In genomic region chr9:35797311-35798109, GRCh38 we compare ENCODE assay signal across 33 cellular contexts. TPM values are rescaled to one million over a fixed set of nuclear protein-coding genes. Genes with fewer than 3 reads are reported as not detected.
DNase-seq lines count a peak whose midpoint lies in the region; ATAC-seq, FAIRE-seq and TF ChIP-seq lines count a peak whose summit lies in the region.
"Had no signal": no experiment of that assay in that cellular context is flagged by ENCODE, and none has a peak within 500 bp of the region (broad histone marks: within the 10 kb centered on the region; RNA-seq: fewer than 3 reads in every experiment).

No MANE protein-coding gene starts in this region.

- WGBS in K562 (ENCODE audit: insufficient coverage, low coverage, missing lambda C conversion rate): 80% methylated on average over 6 of the region's 6 CpGs
- WGBS in trophoblast cell (ENCODE audit: extremely low coverage, insufficient coverage, insufficient read length): no CpG with 5 or more reads among the region's 6 CpGs

- peak overlapping the region; percentile 82 for H2AK5ac ChIP-seq in trophoblast cell (ENCODE audit: low read length)

- no peak overlapping the region for H3K23ac ChIP-seq in trophoblast cell (ENCODE audit: low read length)

- H3K14ac ChIP-seq in trophoblast cell (ENCODE audit: low read length): no peak overlapping the region

- H4K8ac ChIP-seq in trophoblast cell (ENCODE audit: low read depth, low read length): peak overlapping the region; percentile 18

- POLR2A ChIA-PET in K562 (lab: Yijun Ruan, JAX): no interaction called here

- no peaks in the 10 kb centered on the region for H3K9me1 ChIP-seq in K562 (ENCODE audit: control insufficient read depth, insufficient read depth, low read length)

- BruUV-seq in K562 (replicated peaks; lab: Mats Ljungman, UMichigan): no TSS peak

- in situ Hi-C loops in K562 (cut with MboI): loop anchor here (10.0 kb wide), 1 partner anchor 87 kb away; no protein-coding TSS in a partner anchor

- H2BK12ac ChIP-seq in trophoblast cell (ENCODE audit: low read length): peak overlapping the region; percentile 66

- intact Hi-C loops in K562 (cut with micrococcal nuclease) (no loop called here), kidney (cut with DNase I) (no loop called here)

- H3K4me2 ChIP-seq in KMS-11 (peak overlapping the region; percentile 41; the same call in 1 of the 2 replicates), K562 (ENCODE audit: insufficient read depth, low read length) (no peak overlapping the region), trophoblast cell (ENCODE audit: low read length) (no peak overlapping the region)

- no peak overlapping the region for H2BK5ac ChIP-seq in trophoblast cell (ENCODE audit: low read depth, low read length, poor library complexity)

- no peak overlapping the region for H2BK120ac ChIP-seq in trophoblast cell (ENCODE audit: insufficient read depth, low read length, poor library complexity)

- no peak for TF ChIP-seq EP300 in K562 (IDR thresholded peaks at IDR 0.05; ENCODE audit: low read length)

- FAIRE-seq in GM19239 (lab: Jason Lieb, UNC): peak; percentile 60
- peak; percentile 37 for FAIRE-seq in K562 (lab: Jason Lieb, UNC)
- FAIRE-seq in kidney (lab: Jason Lieb, UNC): no peak
- FAIRE-seq: H54, islet of Langerhans, pancreas, TTC549 had no signal

- H3K4me3 ChIP-seq in KMS-11 (IDR thresholded peaks at IDR 0.05; ENCODE audit: insufficient read depth, low read depth, low read length) (no peak overlapping the region), K562 (no peak overlapping the region), trophoblast cell (ENCODE audit: low read depth, low read length) (no peak overlapping the region), kidney (ENCODE audit: low read length in 2 of 2) (no peak overlapping the region)
- H3K4me3 ChIP-seq: cardiac muscle cell, coronary artery, pancreas, thoracic aorta, vagina had no signal

- no peak for TF ChIP-seq RAD21 in K562 (CRISPR knock-in tag; conservative IDR thresholded peaks at IDR 0.05 in 1 of 2, IDR thresholded peaks at IDR 0.05 in 1 of 2)

- H3K36me3 ChIP-seq in KMS-11 (ENCODE audit: insufficient read depth) (no peaks in the 10 kb centered on the region), K562 (ENCODE audit: control insufficient read depth, insufficient read depth, low read length) (peaks cover 9% of the 10 kb centered on the region; the same call in 2 of the 3 replicates), trophoblast cell (ENCODE audit: control insufficient read depth in 1 of 2, insufficient read depth in 2 of 2, low read length in 2 of 2) (peaks cover 2 to 3% of the 10 kb centered on the region in 2 experiments), kidney (ENCODE audit: control insufficient read depth in 1 of 2, insufficient read depth in 2 of 2, low read length in 2 of 2) (peaks cover 0 to 6% of the 10 kb centered on the region in 2 donors)
- H3K36me3 ChIP-seq: pancreas had no signal

- H2AFZ ChIP-seq in KMS-11 (ENCODE audit: low read depth) (no peak overlapping the region), K562 (ENCODE audit: low read depth, low read length) (no peak overlapping the region), trophoblast cell (ENCODE audit: insufficient read depth, low read length, poor library complexity) (no peak overlapping the region)

- H4K12ac ChIP-seq in trophoblast cell (ENCODE audit: low read depth, low read length): no peak overlapping the region

- H3K27ac ChIP-seq in KMS-11 (no peak overlapping the region), K562 (ENCODE audit: extremely low read depth, low read depth, low read length) (no peak overlapping the region; the same call in 2 of the 3 replicates), trophoblast cell (ENCODE audit: low read depth, low read length) (no peak overlapping the region), kidney (ENCODE audit: low read depth in 2 of 2, low read length in 2 of 2) (no peak overlapping the region)
- H3K27ac ChIP-seq: cardiac muscle cell, coronary artery, HL-60, pancreas, vagina had no signal

- no peak for ATAC-seq in K562
- ATAC-seq: activated T-cell treated with anti-CD3 and anti-CD28 coated beads, Interleukin-2, amount 50 U/mL, for 4 hours; right cardiac atrium; stimulated activated naive CD8-positive, alpha-beta T cell treated with anti-CD3 and anti-CD28 coated beads, Interleukin-15, Interleukin-2, amounts not matched to agents 100 U/mL and 50 U/mL, for 24 hours had no signal

- CTCF ChIA-PET in K562 (lab: Yijun Ruan, JAX; ENCODE audit: low intra/inter-chr PET ratio): no interaction called here

- H3K9ac ChIP-seq in KMS-11: no peak overlapping the region
- H3K9ac ChIP-seq in K562 (ENCODE audit: insufficient read depth in 1 of 2, low read depth in 2 of 2, low read length in 2 of 2): no peak overlapping the region
- no peak overlapping the region for H3K9ac ChIP-seq in trophoblast cell (ENCODE audit: low read length)
- H3K9ac ChIP-seq in kidney (ENCODE audit: low read length in 2 of 2): no peak overlapping the region

- H3K4me1 ChIP-seq in KMS-11 (ENCODE audit: low read depth, poor library complexity, severe bottlenecking) (peaks cover 24% of the 10 kb centered on the region), K562 (replicated peaks in 1 of 2; ENCODE audit: control insufficient read depth in 2 of 2, insufficient read depth in 2 of 2, low read length in 2 of 2) (peaks cover 17 to 35% of the 10 kb centered on the region in 2 experiments; a peak in 4 of 5 replicates), trophoblast cell (ENCODE audit: control insufficient read depth in 1 of 2, insufficient read depth in 2 of 2, low read length in 2 of 2) (peaks cover 19 to 34% of the 10 kb centered on the region in 2 experiments), kidney (ENCODE audit: control insufficient read depth in 1 of 2, insufficient read depth in 1 of 2, low read depth in 1 of 2, low read length in 2 of 2) (peaks cover 0 to 5% of the 10 kb centered on the region in 2 donors)
- H3K4me1 ChIP-seq: pancreas had no signal

- DNase-seq in GM19239 (ENCODE audit: insufficient read length, low spot score) (no peak), K562 (ENCODE audit: extremely low read depth in 1 of 4, low spot score in 3 of 4) (no peak), trophoblast cell (no peak), CD1c-positive myeloid dendritic cell (ENCODE audit: extremely low spot score) (no peak), kidney (no peak), RKO (ENCODE audit: low spot score) (no peak)
- DNase-seq: activated naive CD4-positive, alpha-beta T cell treated with anti-CD3 and anti-CD28 coated beads, Interleukin-2, amount 10 ng/mL, durations not matched to agents 7 days and 5 days; activated T-cell treated with anti-CD3 and anti-CD28 coated beads, Interleukin-2, amount 50 U/mL, for 4 hours; amygdala; NCI-H1105; NCI-H1930; NCI-H226; NCI-H748 treated with DMSO at 0.1 percent for 48 hours; nephron progenitor cell; pancreas; right cardiac atrium; SHP77; stimulated activated CD4-positive, alpha-beta T cell treated with anti-CD3 and anti-CD28 coated beads, Interleukin-4, amount 100 ng/mL, for 4 hours; stimulated activated naive CD8-positive, alpha-beta T cell treated with anti-CD3 and anti-CD28 coated beads, Interleukin-15, Interleukin-2, amounts not matched to agents 100 U/mL and 50 U/mL, for 24 hours; SW 1271 had no signal

- H3K79me1 ChIP-seq in trophoblast cell (ENCODE audit: low read length): peaks cover 2% of the 10 kb centered on the region

- H4K91ac ChIP-seq in trophoblast cell (ENCODE audit: low read depth, low read length): no peak overlapping the region

- no peak for TF ChIP-seq CTCF in KMS-11 (conservative IDR thresholded peaks at IDR 0.05; ENCODE audit: low read depth, low read length)
- TF ChIP-seq CTCF in K562 (IDR thresholded peaks at IDR 0.05 in 2 of 3, conservative IDR thresholded peaks at IDR 0.05 in 1 of 3; ENCODE audit: insufficient read depth in 2 of 3, low read depth in 1 of 3, low read length in 3 of 3): no peak
- no peak for TF ChIP-seq CTCF in kidney (IDR thresholded peaks at IDR 0.05; ENCODE audit: borderline replicate concordance, extremely low read depth, insufficient read depth)

- H3K18ac ChIP-seq in trophoblast cell (ENCODE audit: low read length): peak overlapping the region; percentile 26

- TF ChIP-seq POLR2A in K562 (conservative IDR thresholded peaks at IDR 0.05): no peak

- H3K9me3 ChIP-seq in K562 (replicated peaks; ENCODE audit: control insufficient read depth, insufficient read depth, low read depth, low read length): no peaks in the 10 kb centered on the region
- H3K9me3 ChIP-seq in trophoblast cell (ENCODE audit: insufficient read depth, low read depth, low read length): peaks cover 2% of the 10 kb centered on the region
- H3K9me3 ChIP-seq in kidney (ENCODE audit: control insufficient read depth in 1 of 2, low read length in 2 of 2): no peaks in the 10 kb centered on the region
- H3K9me3 ChIP-seq: pancreas, thoracic aorta, vagina had no signal

- no peak overlapping the region for H3K4ac ChIP-seq in trophoblast cell (ENCODE audit: low read depth, low read length)

- H3K79me2 ChIP-seq in KMS-11 (ENCODE audit: insufficient read depth, low read depth) (no peaks in the 10 kb centered on the region), K562 (ENCODE audit: control insufficient read depth, insufficient read depth, low read length) (no peaks in the 10 kb centered on the region; the same call in 2 of the 3 replicates), trophoblast cell (ENCODE audit: control insufficient read depth, insufficient read depth, low read length, poor library complexity) (no peaks in the 10 kb centered on the region)

- H3K27me3 ChIP-seq in KMS-11 (ENCODE audit: insufficient read depth, low read depth) (no peaks in the 10 kb centered on the region), K562 (ENCODE audit: control insufficient read depth in 2 of 2, insufficient read depth in 2 of 2, low read length in 2 of 2) (no peaks in the 10 kb centered on the region), trophoblast cell (ENCODE audit: insufficient read depth, low read length) (no peaks in the 10 kb centered on the region)
- H3K27me3 ChIP-seq: cardiac muscle cell, pancreas, vagina had no signal

- H4K20me1 ChIP-seq in KMS-11 (ENCODE audit: insufficient read depth) (no peaks in the 10 kb centered on the region), K562 (replicated peaks; ENCODE audit: control insufficient read depth, insufficient read depth, low read length) (no peaks in the 10 kb centered on the region)

RNA-seq across cellular contexts. Expression of gene NPR2, which starts 6.1 kb away (rescaled TPM):
- 47.3 and 78.1 TPM in 2 replicates for total RNA-seq in K562 (2011; cell fraction: chromatin; rRNA removed; ENCODE audit: low replicate concordance)
- 35.7 and 36.2 TPM in 2 replicates for total RNA-seq in K562 (2011; cell fraction: nucleolus; rRNA removed)
- 24.0 and 37.1 TPM in 2 replicates for total RNA-seq in K562 (2011; cell fraction: nucleoplasm; rRNA removed)
- 2.8 and 4.9 TPM in 2 replicates for total RNA-seq in K562 (2014; rRNA removed)
- 3.6 and 3.7 TPM in 2 replicates for total RNA-seq in K562 (2014; rRNA removed; fragmentation: Illumina TruSeq; extraction: Trizol)
- total RNA-seq in K562 (2015; rRNA removed; fragmentation: Illumina TruSeq; extraction: Trizol): 4.7 and 5.5 TPM in 2 replicates
- total RNA-seq in K562 (2021): 6.0 and 6.9 TPM in 2 replicates
- 12.9 and 14.5 TPM in 2 replicates for polyA plus RNA-seq in K562 (2011; rRNA removed)
- polyA plus RNA-seq in K562 (2011; cell fraction: cytosol; rRNA removed): 4.7 and 6.3 TPM in 2 replicates
- polyA plus RNA-seq in K562 (2011; cell fraction: nucleus; rRNA removed): 108 and 130 TPM in 2 replicates
- polyA plus RNA-seq in K562 (2012): 5.7 and 10.6 TPM in 2 replicates
- 6.2 and 7.3 TPM in 2 replicates for polyA plus RNA-seq in K562 (2014; fragmentation: Illumina TruSeq; extraction: Trizol)
- 1 to 10 TPM; 2.4 to 6.4 TPM for polyA plus RNA-seq in K562 (2014; fragmentation: Nextera tagmentation; extraction: Ambion mirVana)
- 5.5 and 10.5 TPM in 2 replicates for polyA plus RNA-seq in K562 (2014; rRNA removed)
- polyA minus RNA-seq in K562 (2011; rRNA and poly(A)+ RNA removed): 4.4 and 4.6 TPM in 2 replicates
- 1.2 TPM in 2 replicates for polyA minus RNA-seq in K562 (2011; cell fraction: cytosol; rRNA and poly(A)+ RNA removed)
- 12.1 and 14.3 TPM in 2 replicates for polyA minus RNA-seq in K562 (2011; cell fraction: nucleus; rRNA and poly(A)+ RNA removed)
- 10.1 and 10.4 TPM in 2 replicates for polyA plus RNA-seq in trophoblast cell (2013)
- total RNA-seq in kidney: 17.0 TPM
- polyA plus RNA-seq in kidney (ENCODE audit: insufficient read depth, low read depth, low replicate concordance): 11.4 TPM
- polyA plus RNA-seq: CD14-positive monocyte had no signal

RNA-seq across cellular contexts. Expression of gene SPAG8, which starts 14.6 kb away (rescaled TPM):
- 1.9 and 2.2 TPM in 2 replicates for total RNA-seq in K562 (2011; cell fraction: chromatin; rRNA removed; ENCODE audit: low replicate concordance)
- total RNA-seq in K562 (2011; cell fraction: nucleolus; rRNA removed): 0.66 and 1.2 TPM in 2 replicates
- 1.2 and 1.6 TPM in 2 replicates for total RNA-seq in K562 (2011; cell fraction: nucleoplasm; rRNA removed)
- 0.14 and 0.53 TPM in 2 replicates for total RNA-seq in K562 (2014; rRNA removed)
- total RNA-seq in K562 (2014; rRNA removed; fragmentation: Illumina TruSeq; extraction: Trizol): 0.18 and 0.67 TPM in 2 replicates
- 0.30 and 0.47 TPM in 2 replicates for total RNA-seq in K562 (2015; rRNA removed; fragmentation: Illumina TruSeq; extraction: Trizol)
- 0.36 and 0.40 TPM in 2 replicates for total RNA-seq in K562 (2021)
- 0.21 and 0.27 TPM in 2 replicates for polyA plus RNA-seq in K562 (2011; rRNA removed)
- polyA plus RNA-seq in K562 (2011; cell fraction: cytosol; rRNA removed): 0.18 TPM in 1 of 2 replicates, not detected in the other
- polyA plus RNA-seq in K562 (2011; cell fraction: nucleus; rRNA removed): 2.3 and 2.6 TPM in 2 replicates
- polyA plus RNA-seq in K562 (2012): 0.39 and 0.69 TPM in 2 replicates
- 0.22 and 0.36 TPM in 2 replicates for polyA plus RNA-seq in K562 (2014; fragmentation: Illumina TruSeq; extraction: Trizol)
- under 1 TPM; 0.03 to 0.46 TPM for polyA plus RNA-seq in K562 (2014; fragmentation: Nextera tagmentation; extraction: Ambion mirVana)
- polyA plus RNA-seq in K562 (2014; rRNA removed): 0.17 and 0.40 TPM in 2 replicates
- 0.15 and 0.39 TPM in 2 replicates for polyA minus RNA-seq in K562 (2011; rRNA and poly(A)+ RNA removed)
- polyA minus RNA-seq in K562 (2011; cell fraction: cytosol; rRNA and poly(A)+ RNA removed): not detected in 2 replicates
- 0.54 and 1.4 TPM in 2 replicates for polyA minus RNA-seq in K562 (2011; cell fraction: nucleus; rRNA and poly(A)+ RNA removed)
- 0.16 and 0.18 TPM in 2 replicates for polyA plus RNA-seq in trophoblast cell (2013)
- total RNA-seq in kidney: 6.1 TPM
- 2.4 TPM for polyA plus RNA-seq in kidney (ENCODE audit: insufficient read depth, low read depth, low replicate concordance)
- total RNA-seq: vagina had no signal

RNA-seq across cellular contexts. Expression of gene HINT2, which starts 17.3 kb away (rescaled TPM):
- 10.9 and 15.4 TPM in 2 replicates for total RNA-seq in K562 (2011; cell fraction: chromatin; rRNA removed; ENCODE audit: low replicate concordance)
- 13.8 and 15.5 TPM in 2 replicates for total RNA-seq in K562 (2011; cell fraction: nucleolus; rRNA removed)
- 11.7 and 11.9 TPM in 2 replicates for total RNA-seq in K562 (2011; cell fraction: nucleoplasm; rRNA removed)
- 39.5 and 65.1 TPM in 2 replicates for total RNA-seq in K562 (2014; rRNA removed)
- 27.9 and 30.3 TPM in 2 replicates for total RNA-seq in K562 (2014; rRNA removed; fragmentation: Illumina TruSeq; extraction: Trizol)
- total RNA-seq in K562 (2015; rRNA removed; fragmentation: Illumina TruSeq; extraction: Trizol): 23.6 and 23.7 TPM in 2 replicates
- total RNA-seq in K562 (2021): 34.2 and 40.5 TPM in 2 replicates
- polyA plus RNA-seq in K562 (2011; rRNA removed): 27.2 and 33.7 TPM in 2 replicates
- polyA plus RNA-seq in K562 (2011; cell fraction: cytosol; rRNA removed): 32.2 and 41.0 TPM in 2 replicates
- 45.7 and 50.8 TPM in 2 replicates for polyA plus RNA-seq in K562 (2011; cell fraction: nucleus; rRNA removed)
- 37.4 and 63.1 TPM in 2 replicates for polyA plus RNA-seq in K562 (2012)
- polyA plus RNA-seq in K562 (2014; fragmentation: Illumina TruSeq; extraction: Trizol): 33.2 and 35.0 TPM in 2 replicates
- polyA plus RNA-seq in K562 (2014; fragmentation: Nextera tagmentation; extraction: Ambion mirVana): 1 to 10 TPM; 5.6 to 6.2 TPM
- polyA plus RNA-seq in K562 (2014; rRNA removed): 44.1 and 49.9 TPM in 2 replicates
- 6.1 and 8.5 TPM in 2 replicates for polyA minus RNA-seq in K562 (2011; rRNA and poly(A)+ RNA removed)
- polyA minus RNA-seq in K562 (2011; cell fraction: cytosol; rRNA and poly(A)+ RNA removed): 4.5 and 6.4 TPM in 2 replicates
- polyA minus RNA-seq in K562 (2011; cell fraction: nucleus; rRNA and poly(A)+ RNA removed): 9.2 and 17.2 TPM in 2 replicates
- polyA plus RNA-seq in trophoblast cell (2013): 25.1 and 29.8 TPM in 2 replicates
- total RNA-seq in kidney: 55.1 TPM
- 307 TPM for polyA plus RNA-seq in kidney (ENCODE audit: insufficient read depth, low read depth, low replicate concordance)

RNA-seq across cellular contexts. Expression of gene FAM221B, which starts 31.0 kb away (rescaled TPM):
- not detected in 2 replicates for total RNA-seq in K562 (2011; cell fraction: chromatin; rRNA removed; ENCODE audit: low replicate concordance)
- not detected in 2 replicates for total RNA-seq in K562 (2011; cell fraction: nucleolus; rRNA removed)
- not detected in 2 replicates for total RNA-seq in K562 (2011; cell fraction: nucleoplasm; rRNA removed)
- total RNA-seq in K562 (2014; rRNA removed) (not detected in 2 replicates), K562 (2014; rRNA removed; fragmentation: Illumina TruSeq; extraction: Trizol) (not detected in 2 replicates), K562 (2015; rRNA removed; fragmentation: Illumina TruSeq; extraction: Trizol) (not detected in 2 replicates), K562 (2021) (not detected in 2 replicates), kidney (not detected)
- polyA plus RNA-seq in K562 (2011; rRNA removed) (not detected in 2 replicates), K562 (2014; fragmentation: Illumina TruSeq; extraction: Trizol) (not detected in 2 replicates), K562 (2014; fragmentation: Nextera tagmentation; extraction: Ambion mirVana) (under 1 TPM in 1 of 2 experiments, not detected in 1; 0.01 TPM), K562 (2014; rRNA removed) (not detected in 2 replicates), kidney (ENCODE audit: insufficient read depth, low read depth, low replicate concordance) (not detected)
- not detected in 2 replicates for polyA plus RNA-seq in K562 (2011; cell fraction: cytosol; rRNA removed)
- not detected in 2 replicates for polyA plus RNA-seq in K562 (2011; cell fraction: nucleus; rRNA removed)
- polyA plus RNA-seq in K562 (2012): 0.04 and 0.05 TPM in 2 replicates
- polyA minus RNA-seq in K562 (2011; rRNA and poly(A)+ RNA removed): not detected in 2 replicates
- polyA minus RNA-seq in K562 (2011; cell fraction: cytosol; rRNA and poly(A)+ RNA removed): not detected in 2 replicates
- not detected in 2 replicates for polyA minus RNA-seq in K562 (2011; cell fraction: nucleus; rRNA and poly(A)+ RNA removed)
- not detected in 2 replicates for polyA plus RNA-seq in trophoblast cell (2013)
- total RNA-seq: activated CD8-positive, alpha-beta memory T cell treated with anti-CD3 and anti-CD28 coated beads for 36 hours; activated T-cell treated with anti-CD3 and anti-CD28 coated beads, Interleukin-2, amount 50 U/mL, for 4 hours; cardiac muscle cell; lower leg skin; mononuclear cell; pancreas; right cardiac atrium; thoracic aorta; vagina had no signal
- polyA plus RNA-seq: right cardiac atrium had no signal

RNA-seq across cellular contexts. Expression of gene TMEM8B, which starts 31.5 kb away (rescaled TPM):
- 4.3 and 4.9 TPM in 2 replicates for total RNA-seq in K562 (2011; cell fraction: chromatin; rRNA removed; ENCODE audit: low replicate concordance)
- total RNA-seq in K562 (2011; cell fraction: nucleolus; rRNA removed): 3.8 TPM in 2 replicates
- 5.6 and 7.4 TPM in 2 replicates for total RNA-seq in K562 (2011; cell fraction: nucleoplasm; rRNA removed)
- 0.57 and 1.1 TPM in 2 replicates for total RNA-seq in K562 (2014; rRNA removed)
- 0.11 and 0.19 TPM in 2 replicates for total RNA-seq in K562 (2014; rRNA removed; fragmentation: Illumina TruSeq; extraction: Trizol)
- total RNA-seq in K562 (2015; rRNA removed; fragmentation: Illumina TruSeq; extraction: Trizol): 0.36 and 0.38 TPM in 2 replicates
- total RNA-seq in K562 (2021): 1.3 and 2.2 TPM in 2 replicates
- polyA plus RNA-seq in K562 (2011; rRNA removed): 1.2 and 3.6 TPM in 2 replicates
- 3.2 and 3.7 TPM in 2 replicates for polyA plus RNA-seq in K562 (2011; cell fraction: cytosol; rRNA removed)
- 9.9 and 15.1 TPM in 2 replicates for polyA plus RNA-seq in K562 (2011; cell fraction: nucleus; rRNA removed)
- polyA plus RNA-seq in K562 (2012): 1.8 and 6.2 TPM in 2 replicates
- polyA plus RNA-seq in K562 (2014; fragmentation: Illumina TruSeq; extraction: Trizol): 1.1 and 1.7 TPM in 2 replicates
- polyA plus RNA-seq in K562 (2014; fragmentation: Nextera tagmentation; extraction: Ambion mirVana): under 1 TPM; 0.01 to 0.06 TPM
- 1.6 TPM in 2 replicates for polyA plus RNA-seq in K562 (2014; rRNA removed)
- 0.56 and 1.6 TPM in 2 replicates for polyA minus RNA-seq in K562 (2011; rRNA and poly(A)+ RNA removed)
- 1.3 and 4.6 TPM in 2 replicates for polyA minus RNA-seq in K562 (2011; cell fraction: cytosol; rRNA and poly(A)+ RNA removed)
- polyA minus RNA-seq in K562 (2011; cell fraction: nucleus; rRNA and poly(A)+ RNA removed): 2.7 and 3.1 TPM in 2 replicates
- 8.6 and 8.7 TPM in 2 replicates for polyA plus RNA-seq in trophoblast cell (2013)
- 18.3 TPM for total RNA-seq in kidney
- 17.6 TPM for polyA plus RNA-seq in kidney (ENCODE audit: insufficient read depth, low read depth, low replicate concordance)
